In genomic region chr9:112334319-112334828, GRCh38 we compare ENCODE assay signal across 8 cellular contexts. TPM values are rescaled to one million over a fixed set of nuclear protein-coding genes. Genes with fewer than 3 reads are reported as not detected.
DNase-seq lines count a peak whose midpoint lies in the region; ATAC-seq and TF ChIP-seq lines count a peak whose summit lies in the region.

No MANE protein-coding gene starts in this region.

- H3F3A ChIP-seq in neural cell (ENCODE audit: insufficient read depth, low read length, poor library complexity, severe bottlenecking), result no peaks in the 10 kb centered on the region

- H3K9me2 ChIP-seq in neural cell (ENCODE audit: insufficient read depth, low read length), result no peaks in the 10 kb centered on the region

- H3K36me3 ChIP-seq in neural cell (ENCODE audit: insufficient read depth, low read length), result no peaks in the 10 kb centered on the region

- no peak for TF ChIP-seq EP300 in neural cell (conservative IDR thresholded peaks at IDR 0.05; ENCODE audit: poor library complexity, severe bottlenecking)

- peak overlapping the region; percentile 79 to 94 for H3K4me3 Mint-ChIP-seq in effector memory CD8-positive, alpha-beta T cell

- H3K4me1 Mint-ChIP-seq in effector memory CD8-positive, alpha-beta T cell (ENCODE audit: low read depth in 2 of 2), result peaks cover 12 to 36% of the 10 kb centered on the region in 2 donors

- no peaks in the 10 kb centered on the region for H3K9me3 Mint-ChIP-seq in effector memory CD8-positive, alpha-beta T cell

- peaks cover 35% of the 10 kb centered on the region for H3K79me2 ChIP-seq in neural cell (replicated peaks; ENCODE audit: insufficient read depth, low read length)

- peak overlapping the region; percentile 85 to 94 for H3K27ac Mint-ChIP-seq in effector memory CD8-positive, alpha-beta T cell

- peaks cover 17% of the 10 kb centered on the region for H3K36me3 Mint-ChIP-seq in effector memory CD8-positive, alpha-beta T cell (ENCODE audit: insufficient read depth)

- TF ChIP-seq CTCF in C4-2B (conservative IDR thresholded peaks at IDR 0.05) (no peak), VCaP (conservative IDR thresholded peaks at IDR 0.05) (no peak), neural cell (IDR thresholded peaks at IDR 0.05; ENCODE audit: poor library complexity, severe bottlenecking) (no peak)

- peak overlapping the region; percentile 19 for H3K4me2 ChIP-seq in neural cell (ENCODE audit: low read length)

- H3K27ac ChIP-seq in C4-2B (peak overlapping the region; percentile 90), VCaP (peak overlapping the region; percentile 96), neural cell (ENCODE audit: low read length) (peak overlapping the region; percentile 76)

- no peaks in the 10 kb centered on the region for H3K27me3 ChIP-seq in neural cell (ENCODE audit: insufficient read depth, low read depth, low read length)

- H3K4me3 ChIP-seq in neural cell (ENCODE audit: low read length), result peak overlapping the region; percentile 69

- peak overlapping the region; percentile 41 for H2AFZ ChIP-seq in neural cell (ENCODE audit: low read depth, low read length)

- peak; percentile 56 for DNase-seq in HT-29 (ENCODE audit: low spot score)
- DNase-seq in effector memory CD8-positive, alpha-beta T cell, result peak; percentile 17 to 45 (median 20)
- DNase-seq in ureter (ENCODE audit: low spot score), result peak; percentile 50
- DNase-seq in NCI-H2227 treated with DMSO at 0.1 percent for 48 hours (lab: John Stamatoyannopoulos, UW), result no peak
- DNase-seq in COLO668 (lab: John Stamatoyannopoulos, UW; ENCODE audit: unreplicated experiment), result no peak

- H3K9me3 ChIP-seq in neural cell (ENCODE audit: low read length), result no peaks in the 10 kb centered on the region

- H4K20me1 ChIP-seq in neural cell (ENCODE audit: insufficient read depth), result no peaks in the 10 kb centered on the region

- no peak for TF ChIP-seq RAD21 in neural cell (conservative IDR thresholded peaks at IDR 0.05)

- H3K27me3 Mint-ChIP-seq in effector memory CD8-positive, alpha-beta T cell, result no peaks in the 10 kb centered on the region

- peak overlapping the region; percentile 72 for H3K9ac ChIP-seq in neural cell (ENCODE audit: low read length)

- peak; percentile 7 for ATAC-seq in effector memory CD8-positive, alpha-beta T cell (replicated peaks)

TF ChIP-seq in neural cell, 6 proteins besides CTCF, POLR2A, EP300 and RAD21:
- TF ChIP-seq EZH2 (IDR thresholded peaks at IDR 0.05; ENCODE audit: borderline replicate concordance, insufficient read depth, low read length, poor library complexity, severe bottlenecking) (no peak), POLR2AphosphoS5 (IDR thresholded peaks at IDR 0.05) (no peak), REST (IDR thresholded peaks at IDR 0.05; ENCODE audit: borderline replicate concordance) (no peak), TAF1 (IDR thresholded peaks at IDR 0.05; ENCODE audit: low read depth) (no peak), SMC3 (conservative IDR thresholded peaks at IDR 0.05; ENCODE audit: poor library complexity) (no peak), MXI1 (conservative IDR thresholded peaks at IDR 0.05; ENCODE audit: poor library complexity, severe bottlenecking) (no peak)

RNA-seq across cellular contexts. Expression of gene PTBP3, which starts 1.0 kb away (rescaled TPM):
- 25.9 and 27.4 TPM in 2 replicates for total RNA-seq in HT-29 (2014; rRNA removed; shearing (Covaris generic))
- polyA plus RNA-seq in neural cell, result 29.7 and 36.1 TPM in 2 replicates
- polyA minus RNA-seq in neural cell, result 87.9 and 102 TPM in 2 replicates
- 136 TPM for total RNA-seq in ureter

RNA-seq across cellular contexts. Expression of gene HSDL2, which starts 45.5 kb away (rescaled TPM):
- total RNA-seq in HT-29 (2014; rRNA removed; shearing (Covaris generic)), result 27.4 and 29.5 TPM in 2 replicates
- 7.1 and 9.0 TPM in 2 replicates for polyA plus RNA-seq in neural cell
- polyA minus RNA-seq in neural cell, result 15.8 and 16.6 TPM in 2 replicates
- 61.4 TPM for total RNA-seq in ureter

Comparison
In these comparisons a context has a peak if more than half of its experiments do, and no peak if none do; other contexts are left out.
1. DNase-seq: peak in HT-29 (single experiment), effector memory CD8-positive, alpha-beta T cell (3 of 3) and ureter (single experiment); none in NCI-H2227 treated with DMSO at 0.1 percent for 48 hours (single experiment) and COLO668 (single experiment).
2. Peak in every context shown above with its lines, with median percentiles within 50 percentile points of each other: H3K27ac ChIP-seq.